Comparison of ENCODE assay signal across 20 cellular contexts in genomic region chr17:31417051-31417792, GRCh38. TPM values are rescaled to one million over a fixed set of nuclear protein-coding genes. Genes with fewer than 3 reads are reported as not detected.
DNase-seq lines count a peak whose midpoint lies in the region; ATAC-seq and TF ChIP-seq lines count a peak whose summit lies in the region.
"Had no signal": no experiment of that assay in that cellular context is flagged by ENCODE, and none has a peak within 500 bp of the region (broad histone marks: within the 10 kb centered on the region; RNA-seq: fewer than 3 reads in every experiment).

No MANE protein-coding gene starts in this region.

- POLR2A ChIA-PET in activated CD4-positive, alpha-beta T cell treated with anti-CD3 and anti-CD28 coated beads for 36 hours (lab: Charles Lee): no interaction called here

- no peak overlapping the region for H3K4me2 ChIP-seq in H9 (ENCODE audit: insufficient read depth, insufficient read length, low read length)
- H3K4me2 ChIP-seq: A549, SK-N-SH had no signal

- H3K36me3 Mint-ChIP-seq in H9 (ENCODE audit: insufficient read depth in 1 of 3, low read depth in 3 of 3): 0 out of 7 replicates have a peak, but pooled peaks cover 0 to 2% (median 0%) of the 10 kb centered on the region in 3 experiments
- no peaks in the 10 kb centered on the region for H3K36me3 Mint-ChIP-seq in activated CD4-positive, alpha-beta T cell treated with anti-CD3 and anti-CD28 coated beads for 36 hours (ENCODE audit: low read depth)

- H3K27ac ChIP-seq in H9 (ENCODE audit: insufficient read length, low read depth, low read length): no peak overlapping the region
- H3K27ac ChIP-seq in angular gyrus (ENCODE audit: low read depth, low read length): peak overlapping the region; percentile 99
- H3K27ac ChIP-seq in spleen: no peak overlapping the region
- H3K27ac ChIP-seq: A549 had no signal

- no peak overlapping the region for H2BK15ac ChIP-seq in H9 (ENCODE audit: low read depth, low read length)

- H4K5ac ChIP-seq in H9 (ENCODE audit: insufficient read length, low read depth, low read length): no peak overlapping the region

- intact Hi-C loops in spleen (cut with DNase I; ENCODE audit: low total_unique reads): no loop called here
- intact Hi-C loops in activated CD4-positive, alpha-beta T cell treated with anti-CD3 and anti-CD28 coated beads for 36 hours (cut with DNase I, micrococcal nuclease): no loop called here

- no peak overlapping the region for H3T11ph ChIP-seq in H9 (ENCODE audit: low read length)

- no peaks in the 10 kb centered on the region; the same call in 1 of the 2 replicates for H3K4me1 ChIP-seq in H9 (ENCODE audit: insufficient read depth, low read length)
- H3K4me1 ChIP-seq in spleen: peaks cover 0 to 9% (median 2%) of the 10 kb centered on the region in 6 donors
- H3K4me1 ChIP-seq: A549 had no signal

- no peak overlapping the region for H3K23ac ChIP-seq in H9 (ENCODE audit: insufficient read length, low read depth, low read length)

- H2BK12ac ChIP-seq in H9 (ENCODE audit: insufficient read length, low read depth, low read length): no peak overlapping the region

- H3K4me3 ChIP-seq in spleen: no peak overlapping the region
- H3K4me3 ChIP-seq: A549; BLaER1 treated with 17β-estradiol and CSF1 and Interleukin-3, amounts not matched to agents 10 nM and 100 nM had no signal

- peaks cover under 1% of the 10 kb centered on the region; the same call in 1 of the 2 replicates for H3K27me3 Mint-ChIP-seq in H9 (ENCODE audit: low read depth)
- no peaks in the 10 kb centered on the region for H3K27me3 Mint-ChIP-seq in activated CD4-positive, alpha-beta T cell treated with anti-CD3 and anti-CD28 coated beads for 36 hours

- H3K27ac Mint-ChIP-seq in H9: peak overlapping the region in 2 of 3 experiments; percentile 15 to 43; a peak in 2 of 7 replicates
- no peak overlapping the region for H3K27ac Mint-ChIP-seq in activated CD4-positive, alpha-beta T cell treated with anti-CD3 and anti-CD28 coated beads for 36 hours

- TF ChIP-seq CTCF in H9 (conservative IDR thresholded peaks at IDR 0.05) (no peak), spleen (IDR thresholded peaks at IDR 0.05 in 8 of 11, conservative IDR thresholded peaks at IDR 0.05 in 3 of 11) (no peak)

- no peaks in the 10 kb centered on the region for H3K79me1 ChIP-seq in H9 (ENCODE audit: insufficient read depth, low read depth, low read length, poor library complexity, severe bottlenecking)

- no peak overlapping the region for H3K4ac ChIP-seq in H9 (ENCODE audit: low read depth, low read length)

- H3K27me3 ChIP-seq in H9 (ENCODE audit: insufficient read depth, low read length): no peaks in the 10 kb centered on the region
- peaks cover 0 to 25% (median 0%) of the 10 kb centered on the region in 7 donors for H3K27me3 ChIP-seq in spleen (replicated peaks in 1 of 7)
- H3K27me3 ChIP-seq: BLaER1 treated with 17β-estradiol and CSF1 and Interleukin-3, amounts not matched to agents 10 nM and 100 nM had no signal

- H2BK20ac ChIP-seq in H9 (ENCODE audit: low read depth, low read length, poor library complexity, severe bottlenecking): no peak overlapping the region

- ATAC-seq in activated CD4-positive, alpha-beta T cell treated with anti-CD3 and anti-CD28 coated beads for 36 hours: no peak

- H4K20me1 ChIP-seq in H9 (ENCODE audit: control insufficient read depth, insufficient read depth, insufficient read length): peaks cover 3% of the 10 kb centered on the region
- H4K20me1 ChIP-seq: BLaER1 treated with 17β-estradiol and CSF1 and Interleukin-3, amounts not matched to agents 10 nM and 100 nM had no signal

- H2AK5ac ChIP-seq in H9 (ENCODE audit: insufficient read length, low read length): no peak overlapping the region

- no peak overlapping the region for H2AFZ ChIP-seq in H9 (ENCODE audit: low read length)

- H3K9ac ChIP-seq in H9 (ENCODE audit: extremely low read depth, insufficient read length, low read length): no peak overlapping the region
- H3K9ac ChIP-seq: BLaER1 treated with 17β-estradiol and CSF1 and Interleukin-3, amounts not matched to agents 10 nM and 100 nM; SK-N-SH had no signal

- no peak overlapping the region for H2BK120ac ChIP-seq in H9 (ENCODE audit: low read depth, low read length, poor library complexity, severe bottlenecking)

- H3K79me2 ChIP-seq in H9 (ENCODE audit: insufficient read depth, low read length): no peaks in the 10 kb centered on the region

- peak; percentile 27 for DNase-seq in H9
- peak; percentile 55 for DNase-seq in islet precursor cell
- peak; percentile 41 for DNase-seq in spleen
- no peak for DNase-seq in Ammon's horn (ENCODE audit: low spot score)
- DNase-seq in activated CD4-positive, alpha-beta T cell treated with anti-CD3 and anti-CD28 coated beads for 36 hours: no peak
- DNase-seq in DMS 273 (lab: John Stamatoyannopoulos, UW; ENCODE audit: unreplicated experiment): no peak
- DNase-seq: CD8-positive, alpha-beta memory T cell; DMS79; HCEC 1CT; KBM-7; NCI-H1105; NCI-H2081; NCI-H2171 treated with DMSO at 0.1 percent for 48 hours; NCI-H446; OCI-M1; SHP77; SK-N-SH had no signal

- H3K9me3 ChIP-seq in H9 (ENCODE audit: control insufficient read depth, low read depth, low read length) (no peaks in the 10 kb centered on the region), spleen (peaks cover 0 to 7% (median 6%) of the 10 kb centered on the region in 8 donors)
- H3K9me3 ChIP-seq: SK-N-SH had no signal

- no peak overlapping the region; a peak in 1 of 5 replicates for H3K4me3 Mint-ChIP-seq in H9
- H3K4me3 Mint-ChIP-seq in activated CD4-positive, alpha-beta T cell treated with anti-CD3 and anti-CD28 coated beads for 36 hours: no peak overlapping the region
- H3K4me3 Mint-ChIP-seq: CD8-positive, alpha-beta memory T cell had no signal

- no peak overlapping the region for H3K14ac ChIP-seq in H9 (ENCODE audit: insufficient read depth, low read length)

- no peak overlapping the region for H3K56ac ChIP-seq in H9 (ENCODE audit: insufficient read length, low read depth, low read length)

- peaks cover 50 to 66% of the 10 kb centered on the region in 2 experiments for H3K4me1 Mint-ChIP-seq in H9
- no peaks in the 10 kb centered on the region for H3K4me1 Mint-ChIP-seq in activated CD4-positive, alpha-beta T cell treated with anti-CD3 and anti-CD28 coated beads for 36 hours
- H3K4me1 Mint-ChIP-seq: CD8-positive, alpha-beta memory T cell had no signal

- H3K36me3 ChIP-seq in spleen: no peaks in the 10 kb centered on the region
- H3K36me3 ChIP-seq: BLaER1 treated with 17β-estradiol and CSF1 and Interleukin-3, amounts not matched to agents 10 nM and 100 nM had no signal

- CTCF ChIA-PET in activated CD4-positive, alpha-beta T cell treated with anti-CD3 and anti-CD28 coated beads for 36 hours (lab: Charles Lee): interaction anchor here (0.6 kb wide), 1 partner anchor 199 kb away, joined by 3 read pairs; no protein-coding TSS in a partner anchor

- H4K8ac ChIP-seq in H9 (replicated peaks; ENCODE audit: insufficient read length, low read depth, low read length): no peak overlapping the region

- no peaks in the 10 kb centered on the region; a peak in 1 of 5 replicates for H3K9me3 Mint-ChIP-seq in H9
- peaks cover 1% of the 10 kb centered on the region for H3K9me3 Mint-ChIP-seq in activated CD4-positive, alpha-beta T cell treated with anti-CD3 and anti-CD28 coated beads for 36 hours (ENCODE audit: low read depth)

- H4K91ac ChIP-seq in H9 (ENCODE audit: insufficient read length, low read depth, low read length): no peak overlapping the region

- no peak overlapping the region for H2BK5ac ChIP-seq in H9 (ENCODE audit: insufficient read length, low read length)

- H3K18ac ChIP-seq in H9 (ENCODE audit: insufficient read length, low read depth, low read length): no peak overlapping the region

- no peak for TF ChIP-seq POLR2A in spleen (IDR thresholded peaks at IDR 0.05)

- WGBS in H9 (ENCODE audit: extremely low coverage, insufficient read length, low lambda C conversion rate): no CpG with 5 or more reads among the region's 10 CpGs
- 81 to 88% (median 85%) methylated on average over 10 of the region's 10 CpGs for WGBS in spleen, 5 donors

- H3K23me2 ChIP-seq in H9 (ENCODE audit: insufficient read length, low read depth, low read length, poor library complexity, severe bottlenecking): no peaks in the 10 kb centered on the region

RNA-seq across cellular contexts. Expression of gene RAB11FIP4, which starts 25.7 kb away (rescaled TPM):
- total RNA-seq in H9 (2021): 25.7 and 26.1 TPM in 2 replicates
- 10 to 100 TPM; 17.8 to 25.2 (median 22.3) TPM for total RNA-seq in spleen
- polyA plus RNA-seq in spleen: 1 to 10 TPM; 5.5 to 8.9 (median 5.8) TPM
- total RNA-seq in activated CD4-positive, alpha-beta T cell treated with anti-CD3 and anti-CD28 coated beads for 36 hours: 10 to 100 TPM; 30.3 to 41.4 TPM

Comparison
In these comparisons a context has a peak if more than half of its experiments do, and no peak if none do; other contexts are left out.
1. DNase-seq: peak in H9 (single experiment), islet precursor cell (single experiment) and spleen (single experiment); none in Ammon's horn (single experiment), activated CD4-positive, alpha-beta T cell treated with anti-CD3 and anti-CD28 coated beads for 36 hours (single experiment) and DMS 273 (single experiment).